ENCODE assay signal across 1 cellular context in the genomic region with DNA sequence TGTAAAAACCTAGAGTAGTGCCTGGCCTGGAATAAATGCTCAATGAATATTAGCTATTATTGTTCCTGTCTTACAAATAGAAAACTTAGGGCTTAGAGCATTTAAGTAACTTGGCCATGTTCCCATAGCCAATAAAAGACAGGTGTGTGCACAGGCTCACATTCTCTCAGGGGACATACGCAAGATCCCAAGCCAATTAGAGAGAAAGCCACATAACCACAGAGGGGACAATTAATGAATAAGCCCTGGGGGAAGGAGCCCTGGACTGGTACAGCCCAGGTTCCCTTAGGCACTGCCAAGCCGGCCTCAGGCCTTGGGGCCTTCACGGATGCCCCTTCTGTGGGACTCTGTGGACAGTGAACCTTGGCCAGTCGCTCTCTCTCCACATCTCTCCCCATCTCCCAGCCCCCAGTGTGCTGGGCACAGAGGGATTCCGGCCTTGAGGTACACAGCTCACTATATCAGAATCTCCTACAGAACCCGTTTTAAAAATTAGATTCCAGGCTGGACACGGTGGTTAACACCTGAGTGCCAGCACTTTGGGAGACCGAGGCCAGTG.
A peak's percentile ranks its signal among the peaks of the same experiment; 100 is the strongest.
TF ChIP-seq lines count a peak whose summit lies in the region.

No MANE protein-coding gene starts in this region.

TF ChIP-seq in GM12878, 131 proteins besides CTCF, POLR2A, EP300 and RAD21 (continued from another document):
- TF ChIP-seq, protein P1, sequence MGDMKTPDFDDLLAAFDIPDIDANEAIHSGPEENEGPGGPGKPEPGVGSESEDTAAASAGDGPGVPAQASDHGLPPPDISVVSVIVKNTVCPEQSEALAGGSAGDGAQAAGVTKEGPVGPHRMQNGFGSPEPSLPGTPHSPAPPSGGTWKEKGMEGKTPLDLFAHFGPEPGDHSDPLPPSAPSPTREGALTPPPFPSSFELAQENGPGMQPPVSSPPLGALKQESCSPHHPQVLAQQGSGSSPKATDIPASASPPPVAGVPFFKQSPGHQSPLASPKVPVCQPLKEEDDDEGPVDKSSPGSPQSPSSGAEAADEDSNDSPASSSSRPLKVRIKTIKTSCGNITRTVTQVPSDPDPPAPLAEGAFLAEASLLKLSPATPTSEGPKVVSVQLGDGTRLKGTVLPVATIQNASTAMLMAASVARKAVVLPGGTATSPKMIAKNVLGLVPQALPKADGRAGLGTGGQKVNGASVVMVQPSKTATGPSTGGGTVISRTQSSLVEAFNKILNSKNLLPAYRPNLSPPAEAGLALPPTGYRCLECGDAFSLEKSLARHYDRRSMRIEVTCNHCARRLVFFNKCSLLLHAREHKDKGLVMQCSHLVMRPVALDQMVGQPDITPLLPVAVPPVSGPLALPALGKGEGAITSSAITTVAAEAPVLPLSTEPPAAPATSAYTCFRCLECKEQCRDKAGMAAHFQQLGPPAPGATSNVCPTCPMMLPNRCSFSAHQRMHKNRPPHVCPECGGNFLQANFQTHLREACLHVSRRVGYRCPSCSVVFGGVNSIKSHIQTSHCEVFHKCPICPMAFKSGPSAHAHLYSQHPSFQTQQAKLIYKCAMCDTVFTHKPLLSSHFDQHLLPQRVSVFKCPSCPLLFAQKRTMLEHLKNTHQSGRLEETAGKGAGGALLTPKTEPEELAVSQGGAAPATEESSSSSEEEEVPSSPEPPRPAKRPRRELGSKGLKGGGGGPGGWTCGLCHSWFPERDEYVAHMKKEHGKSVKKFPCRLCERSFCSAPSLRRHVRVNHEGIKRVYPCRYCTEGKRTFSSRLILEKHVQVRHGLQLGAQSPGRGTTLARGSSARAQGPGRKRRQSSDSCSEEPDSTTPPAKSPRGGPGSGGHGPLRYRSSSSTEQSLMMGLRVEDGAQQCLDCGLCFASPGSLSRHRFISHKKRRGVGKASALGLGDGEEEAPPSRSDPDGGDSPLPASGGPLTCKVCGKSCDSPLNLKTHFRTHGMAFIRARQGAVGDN (IDR thresholded peaks at IDR 0.05), result peak; percentile 27; the same call in 1 of the 2 replicates
